13 cellular contexts compared by ENCODE assay signal in genomic region chr15:51243774-51244173, GRCh38.
DNase-seq lines count a peak whose midpoint lies in the region; ATAC-seq and TF ChIP-seq lines count a peak whose summit lies in the region.
"Had no signal": no experiment of that assay in that cellular context is flagged by ENCODE, and none has a peak within 500 bp of the region (broad histone marks: within the 10 kb centered on the region; RNA-seq: fewer than 3 reads in every experiment).

No MANE protein-coding gene starts in this region.

- no peak for TF ChIP-seq EP300 in stomach (IDR thresholded peaks at IDR 0.05)

- no peaks in the 10 kb centered on the region for H4K20me1 ChIP-seq in PC-3 (ENCODE audit: low read length)
- no peaks in the 10 kb centered on the region for H4K20me1 ChIP-seq in hepatocyte (ENCODE audit: insufficient read depth, poor library complexity, severe bottlenecking)

- TF ChIP-seq CTCF in PC-3 (conservative IDR thresholded peaks at IDR 0.05; ENCODE audit: low read depth, low read length) (no peak), hepatocyte (IDR thresholded peaks at IDR 0.05; ENCODE audit: poor library complexity) (no peak), stomach (IDR thresholded peaks at IDR 0.05) (no peak)

- intact Hi-C loops in PC-3 (cut with micrococcal nuclease) = no loop called here
- intact Hi-C loops in stomach (cut with DNase I; ENCODE audit: low total_unique reads) = no loop called here

- peak; percentile 58 for DNase-seq in PC-3
- DNase-seq in hepatocyte (ENCODE audit: low spot score) = peak; percentile 27
- no peak for DNase-seq in stomach
- DNase-seq in stimulated activated CD8-positive, alpha-beta memory T cell treated with anti-CD3 and anti-CD28 coated beads, Interleukin-4, amount 100 ng/mL, for 48 hours = no peak
- DNase-seq: heart left ventricle, MG63, NCI-H69, pancreas, SK-N-SH had no signal

- H3K36me3 ChIP-seq in PC-3 (ENCODE audit: low read depth, low read length) (no peaks in the 10 kb centered on the region), hepatocyte (replicated peaks; ENCODE audit: insufficient read depth, low read depth) (no peaks in the 10 kb centered on the region), stomach (no peaks in the 10 kb centered on the region)
- H3K36me3 ChIP-seq: heart left ventricle, MG63, pancreas had no signal

- no peak overlapping the region for H3K4me3 ChIP-seq in PC-3 (ENCODE audit: low read length)
- H3K4me3 ChIP-seq in hepatocyte = no peak overlapping the region
- H3K4me3 ChIP-seq in stomach = no peak overlapping the region
- H3K4me3 ChIP-seq: heart left ventricle, MG63, pancreas had no signal

- H3K4me2 ChIP-seq in PC-3 (ENCODE audit: low read length) = no peak overlapping the region
- no peak overlapping the region for H3K4me2 ChIP-seq in hepatocyte
- H3K4me2 ChIP-seq: SK-N-SH had no signal

- no peak for TF ChIP-seq POLR2A in stomach (IDR thresholded peaks at IDR 0.05)

- no peak overlapping the region for H3K9ac ChIP-seq in PC-3 (ENCODE audit: low read length)
- H3K9ac ChIP-seq: SK-N-SH had no signal

- ATAC-seq in GM18868 (IDR thresholded peaks at IDR 0.05; ENCODE audit: unreplicated experiment) (peak; percentile 58), HG03378 (IDR thresholded peaks at IDR 0.05; ENCODE audit: unreplicated experiment) (peak; percentile 66), PC-3 (peak; percentile 80), HG03196 (IDR thresholded peaks at IDR 0.05; ENCODE audit: unreplicated experiment) (no peak), GM18519 (IDR thresholded peaks at IDR 0.05; ENCODE audit: low FRiP score, unreplicated experiment) (no peak)
- ATAC-seq: heart left ventricle had no signal

- POLR2A ChIA-PET in PC-3 (lab: Charles Lee; ENCODE audit: unreplicated experiment) = no interaction called here

- H3K27me3 ChIP-seq in PC-3 (ENCODE audit: low read length) (peaks cover 8% of the 10 kb centered on the region; the same call in 1 of the 2 replicates), hepatocyte (no peaks in the 10 kb centered on the region), stomach (peaks cover 0 to 15% (median 0%) of the 10 kb centered on the region in 3 donors)
- H3K27me3 ChIP-seq: MG63, pancreas had no signal

- no peaks in the 10 kb centered on the region for H3K79me2 ChIP-seq in PC-3 (ENCODE audit: low read length)
- H3K79me2 ChIP-seq in hepatocyte = no peaks in the 10 kb centered on the region

- no peak overlapping the region for H2AFZ ChIP-seq in PC-3 (ENCODE audit: low read length)
- H2AFZ ChIP-seq in hepatocyte = no peak overlapping the region

- no peaks in the 10 kb centered on the region for H3F3A ChIP-seq in PC-3 (ENCODE audit: low read length, unreplicated experiment)

- H3K27ac ChIP-seq in PC-3 (ENCODE audit: low read length) (no peak overlapping the region), hepatocyte (peak overlapping the region; percentile 16), stomach (no peak overlapping the region)
- H3K27ac ChIP-seq: heart left ventricle, pancreas had no signal

- BruUV-seq in PC-3 (replicated peaks; lab: Mats Ljungman, UMichigan) = no TSS peak

- H3K4me1 ChIP-seq in PC-3 (ENCODE audit: insufficient read depth, low read length) = peaks cover 11% of the 10 kb centered on the region
- H3K4me1 ChIP-seq in hepatocyte (ENCODE audit: insufficient read depth) = peaks cover 17% of the 10 kb centered on the region
- no peaks in the 10 kb centered on the region for H3K4me1 ChIP-seq in stomach
- H3K4me1 ChIP-seq: pancreas had no signal

- no peaks in the 10 kb centered on the region for H3K9me3 ChIP-seq in PC-3 (ENCODE audit: low read length)
- no peaks in the 10 kb centered on the region for H3K9me3 ChIP-seq in hepatocyte (ENCODE audit: low read depth)
- H3K9me3 ChIP-seq in stomach = no peaks in the 10 kb centered on the region
- H3K9me3 ChIP-seq: heart left ventricle, MG63, pancreas, SK-N-SH had no signal

- CTCF ChIA-PET in PC-3 (lab: Charles Lee) = interaction anchor here (0.6 kb wide), 1 partner anchor 38 kb away, joined by 4 read pairs; no protein-coding TSS in a partner anchor

- no peaks in the 10 kb centered on the region for H3K9me2 ChIP-seq in PC-3 (replicated peaks; ENCODE audit: low read length)
- no peaks in the 10 kb centered on the region for H3K9me2 ChIP-seq in hepatocyte (replicated peaks; ENCODE audit: insufficient read depth)
- H3K9me2 ChIP-seq: SK-N-SH had no signal

Comparison
In these comparisons a context has a peak if more than half of its experiments do, and no peak if none do; other contexts are left out.
1. ATAC-seq: peak in GM18868 (single experiment), HG03378 (single experiment) and PC-3 (single experiment); none in HG03196 (single experiment) and GM18519 (single experiment).
2. DNase-seq: peak in PC-3 (single experiment) and hepatocyte (single experiment); none in stomach (single experiment) and stimulated activated CD8-positive, alpha-beta memory T cell treated with anti-CD3 and anti-CD28 coated beads, Interleukin-4, amount 100 ng/mL, for 48 hours (single experiment).